ENCODE assay signal across 1 cellular context in genomic region chr14:73741386-73741875, GRCh38.
TF ChIP-seq lines count a peak whose summit lies in the region.

No MANE protein-coding gene starts in this region.

TF ChIP-seq in WTC11, 78 proteins besides CTCF, POLR2A, EP300 and RAD21 (continued from another document):
- no peak for TF ChIP-seq ZMAT4 (CRISPR knock-in tag; IDR thresholded peaks at IDR 0.05)
